ENCODE assay signal across 16 cellular contexts in genomic region chr1:91948501-91949355, GRCh38. TPM values are rescaled to one million over a fixed set of nuclear protein-coding genes. Genes with fewer than 3 reads are reported as not detected.
A peak's percentile ranks its signal among the peaks of the same experiment; 100 is the strongest.
DNase-seq lines count a peak whose midpoint lies in the region; ATAC-seq, FAIRE-seq and TF ChIP-seq lines count a peak whose summit lies in the region.
"Had no signal": no experiment of that assay in that cellular context is flagged by ENCODE, and none has a peak within 500 bp of the region (broad histone marks: within the 10 kb centered on the region; RNA-seq: fewer than 3 reads in every experiment).

No MANE protein-coding gene starts in this region.

- H3K4me3 ChIP-seq in H1 (ENCODE audit: extremely low read depth in 1 of 4, insufficient read depth in 2 of 4, low read depth in 3 of 4, low read length in 4 of 4): no peak overlapping the region
- no peak overlapping the region for H3K4me3 ChIP-seq in BE2C (ENCODE audit: low read depth, low read length)
- H3K4me3 ChIP-seq: uterus had no signal

- peaks cover 12% of the 10 kb centered on the region for H3K4me1 Mint-ChIP-seq in stimulated activated naive CD8-positive, alpha-beta T cell treated with anti-CD3 and anti-CD28 coated beads, Interleukin-15, Interleukin-2, amounts not matched to agents 100 ng/mL and 50 ng/mL, for 24 hours (ENCODE audit: low read depth)
- peaks cover 18% of the 10 kb centered on the region for H3K4me1 Mint-ChIP-seq in activated CD4-positive, alpha-beta T cell treated with anti-CD3 and anti-CD28 coated beads, Interleukin-2, amount 10 ng/mL, durations not matched to agents 7 days and 5 days
- no peaks in the 10 kb centered on the region for H3K4me1 Mint-ChIP-seq in glutamatergic neuron (ENCODE audit: low read depth, unreplicated experiment)

- H4K8ac ChIP-seq in H1 (ENCODE audit: extremely low read depth, insufficient read depth, low read length): no peak overlapping the region

- POLR2A ChIA-PET in activated CD4-positive, alpha-beta T cell treated with anti-CD3 and anti-CD28 coated beads, Interleukin-2, amount 10 ng/mL, durations not matched to agents 7 days and 5 days (lab: Charles Lee): no interaction called here
- POLR2A ChIA-PET in H1 (lab: Charles Lee; ENCODE audit: partially characterized antibody): no interaction called here

- no peak overlapping the region for H3K4me2 ChIP-seq in H1 (ENCODE audit: insufficient read depth in 1 of 2, low read depth in 2 of 2, low read length in 2 of 2)

- no peak overlapping the region for H3K27ac ChIP-seq in H1 (ENCODE audit: low read depth, low read length)
- H3K27ac ChIP-seq: HL-60, uterus had no signal

- no peak for ATAC-seq in stimulated activated naive CD8-positive, alpha-beta T cell treated with anti-CD3 and anti-CD28 coated beads, Interleukin-15, Interleukin-2, amounts not matched to agents 100 U/mL and 50 U/mL, for 24 hours
- ATAC-seq in HG03354 (IDR thresholded peaks at IDR 0.05; ENCODE audit: poor library complexity, severe bottlenecking, unreplicated experiment): no peak

- H3K14ac ChIP-seq in H1 (ENCODE audit: insufficient read length): no peak overlapping the region

- no peaks in the 10 kb centered on the region for H3K36me3 Mint-ChIP-seq in stimulated activated naive CD8-positive, alpha-beta T cell treated with anti-CD3 and anti-CD28 coated beads, Interleukin-15, Interleukin-2, amounts not matched to agents 100 ng/mL and 50 ng/mL, for 24 hours (ENCODE audit: low read depth)
- peaks cover 5% of the 10 kb centered on the region for H3K36me3 Mint-ChIP-seq in activated CD4-positive, alpha-beta T cell treated with anti-CD3 and anti-CD28 coated beads, Interleukin-2, amount 10 ng/mL, durations not matched to agents 7 days and 5 days (ENCODE audit: low read depth)
- H3K36me3 Mint-ChIP-seq in glutamatergic neuron (ENCODE audit: unreplicated experiment): no peaks in the 10 kb centered on the region

- peaks cover 0 to 2% (median 0%) of the 10 kb centered on the region in 4 experiments; a peak in 1 of 7 replicates for H3K4me1 ChIP-seq in H1 (replicated peaks in 1 of 4; ENCODE audit: control insufficient read depth in 3 of 4, insufficient read depth in 4 of 4, low read length in 3 of 4)
- no peaks in the 10 kb centered on the region for H3K4me1 ChIP-seq in BE2C
- H3K4me1 ChIP-seq: uterus had no signal

- H3K23ac ChIP-seq in H1 (ENCODE audit: insufficient read length): no peak overlapping the region

- TF ChIP-seq EP300 in H1 (IDR thresholded peaks at IDR 0.05; ENCODE audit: borderline replicate concordance in 1 of 2, low read depth in 2 of 2, low read length in 2 of 2): no peak

- H2BK15ac ChIP-seq in H1 (ENCODE audit: low read length): no peak overlapping the region

- H3K79me1 ChIP-seq in H1 (ENCODE audit: low read depth, low read length): no peaks in the 10 kb centered on the region

- H3K18ac ChIP-seq in H1 (ENCODE audit: extremely low read depth, low read length): peak overlapping the region; percentile 51; the same call in 1 of the 2 replicates

- no peaks in the 10 kb centered on the region for H3K36me3 ChIP-seq in H1 (ENCODE audit: control insufficient read depth in 2 of 4, insufficient read depth in 4 of 4, low read length in 3 of 4)
- no peaks in the 10 kb centered on the region for H3K36me3 ChIP-seq in BE2C
- H3K36me3 ChIP-seq: uterus had no signal

- no peak overlapping the region for H2BK12ac ChIP-seq in H1 (ENCODE audit: low read depth, low read length)

- H3K4ac ChIP-seq in H1 (replicated peaks; ENCODE audit: insufficient read length, low read depth, low read length): no peak overlapping the region

- H4K91ac ChIP-seq in H1 (replicated peaks; ENCODE audit: insufficient read length, low read length): no peak overlapping the region

- TF ChIP-seq RAD21 in H1 (IDR thresholded peaks at IDR 0.05 in 1 of 2, conservative IDR thresholded peaks at IDR 0.05 in 1 of 2; ENCODE audit: low read depth in 2 of 2, low read length in 2 of 2): no peak

- no peak overlapping the region for H2AK5ac ChIP-seq in H1 (ENCODE audit: low read depth, low read length)

- CTCF ChIA-PET in activated CD4-positive, alpha-beta T cell treated with anti-CD3 and anti-CD28 coated beads, Interleukin-2, amount 10 ng/mL, durations not matched to agents 7 days and 5 days (lab: Charles Lee): no interaction called here
- CTCF ChIA-PET in H1 (lab: Charles Lee; ENCODE audit: partially characterized antibody): interaction anchor here (1.2 kb wide), 1 partner anchor 23 kb away, joined by 4 read pairs; no protein-coding TSS in a partner anchor

- H4K20me1 ChIP-seq in H1 (replicated peaks in 1 of 2; ENCODE audit: control insufficient read depth in 1 of 2, insufficient read depth in 2 of 2, low read length in 2 of 2): no peaks in the 10 kb centered on the region

- H3K79me2 ChIP-seq in H1 (ENCODE audit: control insufficient read depth in 1 of 2, insufficient read depth in 2 of 2, low read length in 2 of 2): no peaks in the 10 kb centered on the region

- H3K4me3 Mint-ChIP-seq in stimulated activated naive CD8-positive, alpha-beta T cell treated with anti-CD3 and anti-CD28 coated beads, Interleukin-15, Interleukin-2, amounts not matched to agents 100 ng/mL and 50 ng/mL, for 24 hours: peak overlapping the region; percentile 34
- H3K4me3 Mint-ChIP-seq in activated CD4-positive, alpha-beta T cell treated with anti-CD3 and anti-CD28 coated beads, Interleukin-2, amount 10 ng/mL, durations not matched to agents 7 days and 5 days: peak overlapping the region; percentile 17
- H3K4me3 Mint-ChIP-seq in glutamatergic neuron (ENCODE audit: unreplicated experiment): no peak overlapping the region

- H2BK120ac ChIP-seq in H1 (replicated peaks; ENCODE audit: low read depth, low read length): no peak overlapping the region

- H3K9me3 Mint-ChIP-seq in stimulated activated naive CD8-positive, alpha-beta T cell treated with anti-CD3 and anti-CD28 coated beads, Interleukin-15, Interleukin-2, amounts not matched to agents 100 ng/mL and 50 ng/mL, for 24 hours: no peaks in the 10 kb centered on the region
- peaks cover 20% of the 10 kb centered on the region for H3K9me3 Mint-ChIP-seq in activated CD4-positive, alpha-beta T cell treated with anti-CD3 and anti-CD28 coated beads, Interleukin-2, amount 10 ng/mL, durations not matched to agents 7 days and 5 days
- no peaks in the 10 kb centered on the region for H3K9me3 Mint-ChIP-seq in glutamatergic neuron (ENCODE audit: unreplicated experiment)

- H3K9me3 ChIP-seq in H1 (ENCODE audit: insufficient read depth in 2 of 2, low read depth in 1 of 2, low read length in 1 of 2) (no peaks in the 10 kb centered on the region), BE2C (no peaks in the 10 kb centered on the region)
- H3K9me3 ChIP-seq: uterus had no signal

- TF ChIP-seq POLR2A in H1 (IDR thresholded peaks at IDR 0.05; ENCODE audit: control extremely low read depth in 1 of 2, low read depth in 2 of 2, low read length in 2 of 2): no peak

- H3K27me3 ChIP-seq in H1 (replicated peaks in 1 of 4; ENCODE audit: control insufficient read depth in 3 of 4, extremely low read depth in 1 of 4, insufficient read depth in 3 of 4, low read length in 3 of 4) (no peaks in the 10 kb centered on the region), BE2C (no peaks in the 10 kb centered on the region)
- H3K27me3 ChIP-seq: uterus had no signal

- H3K9ac ChIP-seq in H1 (replicated peaks in 1 of 4; ENCODE audit: extremely low read depth in 1 of 4, low read depth in 3 of 4, low read length in 3 of 4): no peak overlapping the region

- WGBS in H1 (ENCODE audit: extremely low coverage in 1 of 2, insufficient coverage in 1 of 2, insufficient read length in 1 of 2, insufficient replicate concordance in 2 of 2, low coverage in 1 of 2, low lambda C conversion rate in 2 of 2, missing lambda C conversion rate in 1 of 2), 2 experiments: 92% methylated on average over 28 of the region's 29 CpGs; no CpG with 5 or more reads in 1 of the 2 experiments

- TF ChIP-seq CTCF in H1 (IDR thresholded peaks at IDR 0.05; ENCODE audit: control extremely low read depth in 1 of 3, insufficient read depth in 1 of 3, low read depth in 1 of 3, low read length in 3 of 3): no peak
- TF ChIP-seq CTCF in BE2C (IDR thresholded peaks at IDR 0.05; ENCODE audit: low read depth, low read length): no peak
- no peak for TF ChIP-seq CTCF in glutamatergic neuron (IDR thresholded peaks at IDR 0.05; ENCODE audit: partially characterized antibody, unreplicated experiment)

- H3K56ac ChIP-seq in H1 (replicated peaks; ENCODE audit: insufficient read length, low read depth, low read length): no peak overlapping the region

- no peak overlapping the region for H4K5ac ChIP-seq in H1 (ENCODE audit: insufficient read length, low read depth, low read length)

- H2BK20ac ChIP-seq in H1 (ENCODE audit: low read length): no peak overlapping the region

- H3K27ac Mint-ChIP-seq in stimulated activated naive CD8-positive, alpha-beta T cell treated with anti-CD3 and anti-CD28 coated beads, Interleukin-15, Interleukin-2, amounts not matched to agents 100 ng/mL and 50 ng/mL, for 24 hours: no peak overlapping the region
- H3K27ac Mint-ChIP-seq in activated CD4-positive, alpha-beta T cell treated with anti-CD3 and anti-CD28 coated beads, Interleukin-2, amount 10 ng/mL, durations not matched to agents 7 days and 5 days: peak overlapping the region; percentile 82
- H3K27ac Mint-ChIP-seq in glutamatergic neuron (ENCODE audit: unreplicated experiment): no peak overlapping the region

- H3K23me2 ChIP-seq in H1 (ENCODE audit: low read depth, low read length): no peaks in the 10 kb centered on the region

- no peak overlapping the region for H2BK5ac ChIP-seq in H1 (ENCODE audit: low read depth, low read length)

- H3K27me3 Mint-ChIP-seq in stimulated activated naive CD8-positive, alpha-beta T cell treated with anti-CD3 and anti-CD28 coated beads, Interleukin-15, Interleukin-2, amounts not matched to agents 100 ng/mL and 50 ng/mL, for 24 hours: no peaks in the 10 kb centered on the region
- H3K27me3 Mint-ChIP-seq in activated CD4-positive, alpha-beta T cell treated with anti-CD3 and anti-CD28 coated beads, Interleukin-2, amount 10 ng/mL, durations not matched to agents 7 days and 5 days: peaks cover 2% of the 10 kb centered on the region
- H3K27me3 Mint-ChIP-seq in glutamatergic neuron (ENCODE audit: unreplicated experiment): peaks cover 2% of the 10 kb centered on the region

- peak overlapping the region; percentile 96; the same call in 1 of the 2 replicates for H2AFZ ChIP-seq in H1 (ENCODE audit: low read length)

- FAIRE-seq in H1 (lab: Jason Lieb, UNC): no peak
- FAIRE-seq: bronchial epithelial cell had no signal

- DNase-seq in stimulated activated naive CD8-positive, alpha-beta T cell treated with anti-CD3 and anti-CD28 coated beads, Interleukin-15, Interleukin-2, amounts not matched to agents 100 U/mL and 50 U/mL, for 24 hours: no peak
- peak; percentile 35 for DNase-seq in activated CD4-positive, alpha-beta T cell treated with anti-CD3 and anti-CD28 coated beads, Interleukin-2, amount 10 ng/mL, durations not matched to agents 7 days and 5 days
- no peak for DNase-seq in H1 (ENCODE audit: low read depth in 1 of 2, low spot score in 2 of 2)
- DNase-seq in EL: no peak
- no peak for DNase-seq in BE2C
- no peak for DNase-seq in glutamatergic neuron
- DNase-seq: activated CD4-positive, CD25-positive, alpha-beta regulatory T cell treated with anti-CD3 and anti-CD28 coated beads, Interleukin-2, amount 50 U/mL, for 72 hours; nucleus accumbens; OCI-M1; uterus had no signal

RNA-seq across cellular contexts. Expression of gene BRDT, which starts 0.5 kb away (rescaled TPM):
- total RNA-seq in activated CD4-positive, alpha-beta T cell treated with anti-CD3 and anti-CD28 coated beads, Interleukin-2, amount 10 ng/mL, durations not matched to agents 7 days and 5 days: not detected
- total RNA-seq in H1 (2021; fragmentation: NEBNext Ultra II Directional; extraction: Animal tissue kit (Norgen Biotek cat#: 25700)): not detected in 2 replicates
- polyA plus RNA-seq in H1 (2011; rRNA removed): 0.08 TPM in 2 replicates
- polyA plus RNA-seq in H1 (2011; cell fraction: cytosol; rRNA removed): not detected
- 0.14 TPM for polyA plus RNA-seq in H1 (2011; cell fraction: nucleus; rRNA removed)
- polyA plus RNA-seq in H1 (2012, experiment 1 of 2): not detected in 4 replicates
- not detected for polyA plus RNA-seq in H1 (2012, experiment 2 of 2)
- 0.26 TPM for polyA plus RNA-seq in H1 (2013, experiment 1 of 2)
- polyA plus RNA-seq in H1 (2013, experiment 2 of 2): 0.20 TPM
- 0.47 TPM in 1 of 2 replicates, not detected in the other for polyA minus RNA-seq in H1 (2011; rRNA and poly(A)+ RNA removed)
- polyA minus RNA-seq in H1 (2011; cell fraction: cytosol; rRNA and poly(A)+ RNA removed): not detected
- not detected for polyA minus RNA-seq in H1 (2011; cell fraction: nucleus; rRNA and poly(A)+ RNA removed)
- not detected for polyA plus RNA-seq in BE2C (2012; ENCODE audit: insufficient read depth, insufficient read length, low read depth)
- not detected for total RNA-seq in glutamatergic neuron (ENCODE audit: unreplicated experiment)
- total RNA-seq: bronchial epithelial cell, kidney epithelial cell had no signal
- polyA plus RNA-seq: BJ had no signal
